In genomic region chr3:65483475-65483874, GRCh38 we compare ENCODE assay signal across 9 cellular contexts.
DNase-seq lines count a peak whose midpoint lies in the region; ATAC-seq and TF ChIP-seq lines count a peak whose summit lies in the region.
"Had no signal": no experiment of that assay in that cellular context is flagged by ENCODE, and none has a peak within 500 bp of the region (broad histone marks: within the 10 kb centered on the region; RNA-seq: fewer than 3 reads in every experiment).

No MANE protein-coding gene starts in this region.

- peak overlapping the region in 1 of 4 donors; percentile 39 for H3K27ac ChIP-seq in gastroesophageal sphincter

- no peaks in the 10 kb centered on the region for H3K36me3 ChIP-seq in gastroesophageal sphincter

- ATAC-seq in gastroesophageal sphincter, result no peak
- no peak for ATAC-seq in activated T-cell treated with anti-CD3 and anti-CD28 coated beads, Interleukin-2, amount 50 U/mL, for 72 hours (replicated peaks in 1 of 2)
- ATAC-seq: CD8-positive, alpha-beta T cell had no signal

- no peak for TF ChIP-seq POLR2A in gastroesophageal sphincter (IDR thresholded peaks at IDR 0.05)

- H3K4me3 Mint-ChIP-seq in activated T-cell treated with anti-CD3 and anti-CD28 coated beads, Interleukin-2, amount 50 U/mL, for 72 hours, result no peak overlapping the region
- H3K4me3 Mint-ChIP-seq: CD8-positive, alpha-beta T cell had no signal

- DNase-seq in AG10803 (ENCODE audit: low read depth) (peak; percentile 72), NCI-H526 treated with DMSO at 0.1 percent for 48 hours (lab: John Stamatoyannopoulos, UW) (peak; percentile 6), fibroblast of villous mesenchyme (ENCODE audit: low read depth) (peak; percentile 6), mucosa of gallbladder (ENCODE audit: low spot score) (peak; percentile 78), GM19240 (ENCODE audit: insufficient read length, low spot score) (no peak), NCI-H774 (lab: John Stamatoyannopoulos, UW) (no peak)
- DNase-seq in activated T-cell treated with anti-CD3 and anti-CD28 coated beads, Interleukin-2, amount 50 U/mL, for 72 hours, result no peak
- DNase-seq: CD8-positive, alpha-beta T cell had no signal

- peaks cover 14 to 45% (median 37%) of the 10 kb centered on the region in 3 donors for H3K4me1 ChIP-seq in gastroesophageal sphincter

- H3K36me3 Mint-ChIP-seq in activated T-cell treated with anti-CD3 and anti-CD28 coated beads, Interleukin-2, amount 50 U/mL, for 72 hours (ENCODE audit: insufficient read depth in 2 of 2), result no peaks in the 10 kb centered on the region
- H3K36me3 Mint-ChIP-seq: CD8-positive, alpha-beta T cell had no signal

- no peak for TF ChIP-seq EP300 in gastroesophageal sphincter (IDR thresholded peaks at IDR 0.05)

- WGBS in gastroesophageal sphincter (ENCODE audit: low coverage in 1 of 2), 2 donors, result 0 to 8% methylated on average over 5 to 6 of the region's 6 CpGs

- no peaks in the 10 kb centered on the region for H3K4me1 Mint-ChIP-seq in activated T-cell treated with anti-CD3 and anti-CD28 coated beads, Interleukin-2, amount 50 U/mL, for 72 hours (ENCODE audit: low read depth)

- TF ChIP-seq CTCF in AG10803 (conservative IDR thresholded peaks at IDR 0.05; ENCODE audit: low read length) (no peak), fibroblast of villous mesenchyme (IDR thresholded peaks at IDR 0.05; ENCODE audit: insufficient read depth, low read depth, low read length) (no peak), gastroesophageal sphincter (IDR thresholded peaks at IDR 0.05) (no peak)

- H3K27ac Mint-ChIP-seq in activated T-cell treated with anti-CD3 and anti-CD28 coated beads, Interleukin-2, amount 50 U/mL, for 72 hours, result no peak overlapping the region
- H3K27ac Mint-ChIP-seq: CD8-positive, alpha-beta T cell had no signal

- H3K27me3 Mint-ChIP-seq in activated T-cell treated with anti-CD3 and anti-CD28 coated beads, Interleukin-2, amount 50 U/mL, for 72 hours (ENCODE audit: low read depth), result no peaks in the 10 kb centered on the region

- peaks cover 2 to 3% of the 10 kb centered on the region in 2 donors for H3K9me3 Mint-ChIP-seq in activated T-cell treated with anti-CD3 and anti-CD28 coated beads, Interleukin-2, amount 50 U/mL, for 72 hours

- no peaks in the 10 kb centered on the region for H3K27me3 ChIP-seq in gastroesophageal sphincter

- H3K4me3 ChIP-seq in AG10803 (ENCODE audit: low read length), result no peak overlapping the region
- no peak overlapping the region for H3K4me3 ChIP-seq in fibroblast of villous mesenchyme (ENCODE audit: low read depth, low read length)
- no peak overlapping the region for H3K4me3 ChIP-seq in gastroesophageal sphincter

- H3K9me3 ChIP-seq in gastroesophageal sphincter, result no peaks in the 10 kb centered on the region

Comparison
In these comparisons a context has a peak if more than half of its experiments do, and no peak if none do; other contexts are left out.
1. DNase-seq: peak in AG10803 (single experiment), NCI-H526 treated with DMSO at 0.1 percent for 48 hours (single experiment), fibroblast of villous mesenchyme (single experiment) and mucosa of gallbladder (single experiment); none in GM19240 (single experiment), NCI-H774 (single experiment) and activated T-cell treated with anti-CD3 and anti-CD28 coated beads, Interleukin-2, amount 50 U/mL, for 72 hours (0 of 2).